ENCODE assay signal across 3 cellular contexts in genomic region chr9:88747768-88748167, GRCh38.
TF ChIP-seq lines count a peak whose summit lies in the region.

No MANE protein-coding gene starts in this region.

TF ChIP-seq in A549, 52 proteins besides CTCF, POLR2A, EP300 and RAD21:
- TF ChIP-seq NR3C1 (IDR thresholded peaks at IDR 0.05) (no peak), FOSL2 (IDR thresholded peaks at IDR 0.05) (peak; percentile 52), FOSL2 (CRISPR knock-in tag; IDR thresholded peaks at IDR 0.05) (peak; percentile 80), FOXS1 (CRISPR knock-in tag; IDR thresholded peaks at IDR 0.05) (no peak)
TF ChIP-seq in A549: peak in this region for 1.

TF ChIP-seq in IMR-90, 13 proteins besides CTCF, POLR2A, EP300 and RAD21:
- TF ChIP-seq BHLHE40 (IDR thresholded peaks at IDR 0.05; ENCODE audit: low read depth, low read length) (peak; percentile 36; the same call in 1 of the 2 replicates), CHD1 (IDR thresholded peaks at IDR 0.05; ENCODE audit: low read depth, low read length) (no peak), ELK1 (IDR thresholded peaks at IDR 0.05; ENCODE audit: borderline replicate concordance, low read depth, low read length) (no peak), FOS (IDR thresholded peaks at IDR 0.05; ENCODE audit: low read depth, low read length) (peak; percentile 93), SMC3 (IDR thresholded peaks at IDR 0.05; ENCODE audit: low read depth, low read length) (no peak; the same call in 1 of the 2 replicates), NFE2L2 (IDR thresholded peaks at IDR 0.05; ENCODE audit: low read depth, low read length) (no peak), USF2 (IDR thresholded peaks at IDR 0.05; ENCODE audit: low read depth, low read length) (no peak), MAFK (IDR thresholded peaks at IDR 0.05; ENCODE audit: low read depth, low read length) (no peak), MAZ (IDR thresholded peaks at IDR 0.05; ENCODE audit: borderline replicate concordance, low read depth, low read length) (no peak), MXI1 (IDR thresholded peaks at IDR 0.05; ENCODE audit: borderline replicate concordance, low read depth, low read length) (no peak), RFX5 (IDR thresholded peaks at IDR 0.05; ENCODE audit: low read depth, low read length) (no peak), CEBPB (IDR thresholded peaks at IDR 0.05; ENCODE audit: low read depth, low read length) (no peak)

TF ChIP-seq in K562, 482 proteins besides CTCF, POLR2A, EP300 and RAD21 (continues in another document):
- TF ChIP-seq NR3C1 (CRISPR knock-in tag; IDR thresholded peaks at IDR 0.05) (no peak), SMARCA4 (IDR thresholded peaks at IDR 0.05) (peak; percentile 88), ZBTB7A (IDR thresholded peaks at IDR 0.05; ENCODE audit: borderline replicate concordance, control insufficient read depth, low read depth, low read length) (no peak), FOS (IDR thresholded peaks at IDR 0.05; ENCODE audit: extremely low read depth, insufficient read length) (peak; percentile 64), ARID3A (IDR thresholded peaks at IDR 0.05; ENCODE audit: borderline replicate concordance, low read depth, low read length) (peak; percentile 69; the same call in 1 of the 2 replicates), CBX1 (IDR thresholded peaks at IDR 0.05; ENCODE audit: low read depth) (no peak), ZSCAN29 (IDR thresholded peaks at IDR 0.05) (no peak), BRCA1 (IDR thresholded peaks at IDR 0.05) (no peak), BRCA1 (CRISPR knock-in tag; IDR thresholded peaks at IDR 0.05) (no peak), CXXC5 (CRISPR knock-in tag; IDR thresholded peaks at IDR 0.05) (no peak), SRSF1 (IDR thresholded peaks at IDR 0.05; ENCODE audit: low read depth, low read length) (no peak), RBBP5 (IDR thresholded peaks at IDR 0.05; ENCODE audit: borderline replicate concordance, insufficient read depth, low read length, poor library complexity, severe bottlenecking) (no peak), CREB1 (IDR thresholded peaks at IDR 0.05) (peak; percentile 39; the same call in 1 of the 2 replicates), CREB1 (CRISPR knock-in tag; IDR thresholded peaks at IDR 0.05) (no peak), CEBPZ (IDR thresholded peaks at IDR 0.05; ENCODE audit: borderline replicate concordance, low read depth, low read length) (no peak), ATF3 (IDR thresholded peaks at IDR 0.05) (peak; percentile 95), ATF3 (CRISPR knock-in tag; conservative IDR thresholded peaks at IDR 0.05) (no peak; the same call in 1 of the 2 replicates), SMARCC2 (IDR thresholded peaks at IDR 0.05; ENCODE audit: low read depth) (peak; percentile 83; the same call in 1 of the 2 replicates), ATF7 (IDR thresholded peaks at IDR 0.05) (peak; percentile 35; the same call in 1 of the 2 replicates), PHTF2 (CRISPR knock-in tag; IDR thresholded peaks at IDR 0.05) (no peak), PTTG1 (tag; IDR thresholded peaks at IDR 0.05; ENCODE audit: low read depth) (no peak), DNMT1 (IDR thresholded peaks at IDR 0.05) (no peak), ZMIZ1 (IDR thresholded peaks at IDR 0.05; ENCODE audit: low read depth in 2 of 2, low read length in 2 of 2) (0 out of 4 replicates have a peak, but pooled peaks of 1 of the 2 experiments have one; percentile 54), SOX6 (IDR thresholded peaks at IDR 0.05) (peak; percentile 83), RNF219 (CRISPR knock-in tag; IDR thresholded peaks at IDR 0.05) (no peak), ZKSCAN3 (CRISPR knock-in tag; IDR thresholded peaks at IDR 0.05) (no peak), C11orf30 (IDR thresholded peaks at IDR 0.05; ENCODE audit: low read depth) (peak; percentile 66), ZBTB40 (IDR thresholded peaks at IDR 0.05) (peak; percentile 63), ZBTB40 (CRISPR knock-in tag; IDR thresholded peaks at IDR 0.05) (no peak), ZEB2 (IDR thresholded peaks at IDR 0.05) (no peak), RB1 (IDR thresholded peaks at IDR 0.05; ENCODE audit: low read depth) (0 out of 2 replicates have a peak, but pooled peaks have one; percentile 41), TRIM28 (IDR thresholded peaks at IDR 0.05) (no peak), POLR3A (IDR thresholded peaks at IDR 0.05; ENCODE audit: borderline replicate concordance, extremely low read depth, insufficient read depth, insufficient read length) (no peak), ZNF780A (CRISPR knock-in tag; IDR thresholded peaks at IDR 0.05) (no peak), BRD9 (IDR thresholded peaks at IDR 0.05; ENCODE audit: low read depth, partially characterized antibody) (no peak)
